In genomic region chr14:60067911-60068310, GRCh38 we compare ENCODE assay signal across 25 cellular contexts.
"Had no signal": no experiment of that assay in that cellular context is flagged by ENCODE, and none has a peak within 500 bp of the region (broad histone marks: within the 10 kb centered on the region; RNA-seq: fewer than 3 reads in every experiment).

No MANE protein-coding gene starts in this region.

- H3K27me3 ChIP-seq: hepatocyte, pancreas, tibial nerve, uterus had no signal

- H3K4me3 ChIP-seq: hepatocyte, left ventricle myocardium inferior, lung, pancreas, prostate gland, spleen, tibial nerve, uterus had no signal

- H3K9me3 ChIP-seq: left ventricle myocardium inferior, pancreas, prostate gland, spleen, tibial nerve, uterus had no signal

- H3K4me2 ChIP-seq: hepatocyte had no signal

- DNase-seq: islet precursor cell; left ventricle myocardium inferior; mesendoderm; naive B cell; natural killer cell; nephron progenitor cell; nucleus accumbens; pancreas; posterior cingulate gyrus; retina; right cardiac atrium; small intestine; spleen; stimulated activated CD4-positive, alpha-beta T cell treated with anti-CD3 and anti-CD28 coated beads, Interleukin-1b, Interleukin-23, amount 100 ng/mL, for 48 hours; stimulated activated CD4-positive, alpha-beta T cell treated with anti-CD3 and anti-CD28 coated beads, Interleukin-2, amount 100 ng/mL, for 48 hours; stimulated activated CD4-positive, alpha-beta T cell treated with anti-CD3 and anti-CD28 coated beads, Interleukin-4, amount 100 ng/mL, for 4 hours; stimulated activated CD8-positive, alpha-beta memory T cell treated with anti-CD3 and anti-CD28 coated beads, Interleukin-4, amount 100 ng/mL, for 48 hours; stimulated activated naive CD4-positive, alpha-beta T cell treated with Interleukin-2 at 50 U/mL for 16 hours; stimulated activated naive CD8-positive, alpha-beta T cell treated with anti-CD3 and anti-CD28 coated beads, Interleukin-15, amount 100 ng/mL, for 72 hours; substantia nigra; uterus had no signal

- H3K27ac ChIP-seq: hepatocyte, left ventricle myocardium inferior, pancreas, prostate gland, spleen, tibial nerve, uterus had no signal

- H3K36me3 ChIP-seq: left ventricle myocardium inferior, pancreas, prostate gland, spleen, tibial nerve, uterus had no signal

- H3K4me1 ChIP-seq: left ventricle myocardium inferior, pancreas, prostate gland, tibial nerve, uterus had no signal

- H2AFZ ChIP-seq: hepatocyte had no signal
